9 cellular contexts compared by ENCODE assay signal in genomic region chr15:77784361-77785292, GRCh38.
DNase-seq lines count a peak whose midpoint lies in the region; ATAC-seq and TF ChIP-seq lines count a peak whose summit lies in the region.
"Had no signal": no experiment of that assay in that cellular context is flagged by ENCODE, and none has a peak within 500 bp of the region (broad histone marks: within the 10 kb centered on the region; RNA-seq: fewer than 3 reads in every experiment).

No MANE protein-coding gene starts in this region.

- peaks cover 3% of the 10 kb centered on the region for H3K9me3 Mint-ChIP-seq in activated naive CD8-positive, alpha-beta T cell treated with anti-CD3 and anti-CD28 coated beads for 36 hours

- H3K27ac ChIP-seq in neural cell (ENCODE audit: low read length): no peak overlapping the region

- H2AFZ ChIP-seq in neural cell (ENCODE audit: low read depth, low read length): no peak overlapping the region

- H3K9ac ChIP-seq in neural cell (ENCODE audit: low read length): no peak overlapping the region

- DNase-seq in SKM-1 treated with dmso at 0.1 percent for 144 hours (lab: John Stamatoyannopoulos, UW; ENCODE audit: unreplicated experiment) (peak; percentile 15), SKM-1 (lab: John Stamatoyannopoulos, UW; ENCODE audit: unreplicated experiment) (no peak), inferior parietal cortex (ENCODE audit: extremely low spot score) (no peak)
- DNase-seq in Jurkat, Clone E6-1 (ENCODE audit: low read depth, low spot score): peak; percentile 10
- peak; percentile 17 for DNase-seq in activated naive CD8-positive, alpha-beta T cell treated with anti-CD3 and anti-CD28 coated beads for 36 hours

- no peaks in the 10 kb centered on the region for H3K27me3 ChIP-seq in neural cell (ENCODE audit: insufficient read depth, low read depth, low read length)

- H3K27me3 Mint-ChIP-seq in activated naive CD8-positive, alpha-beta T cell treated with anti-CD3 and anti-CD28 coated beads for 36 hours: peaks cover 4% of the 10 kb centered on the region

- no peaks in the 10 kb centered on the region for H3F3A ChIP-seq in neural cell (ENCODE audit: insufficient read depth, low read length, poor library complexity, severe bottlenecking)

- H3K79me2 ChIP-seq in neural cell (replicated peaks; ENCODE audit: insufficient read depth, low read length): no peaks in the 10 kb centered on the region

- no peak overlapping the region for H3K27ac Mint-ChIP-seq in activated naive CD8-positive, alpha-beta T cell treated with anti-CD3 and anti-CD28 coated beads for 36 hours
- H3K27ac Mint-ChIP-seq: stimulated activated effector memory CD8-positive, alpha-beta T cell treated with anti-CD3 and anti-CD28 coated beads, Interleukin-12 subunit alpha, Interleukin-12 subunit beta, amount 100 ng/mL, for 72 hours had no signal

- H3K36me3 ChIP-seq in neural cell (ENCODE audit: insufficient read depth, low read length): peaks cover 5% of the 10 kb centered on the region

- no peak overlapping the region for H3K4me2 ChIP-seq in neural cell (ENCODE audit: low read length)

- H3K4me3 ChIP-seq in Jurkat, Clone E6-1 (ENCODE audit: low read length): no peak overlapping the region
- no peak overlapping the region for H3K4me3 ChIP-seq in neural cell (ENCODE audit: low read length)

- no peak overlapping the region for H3K4me3 Mint-ChIP-seq in activated naive CD8-positive, alpha-beta T cell treated with anti-CD3 and anti-CD28 coated beads for 36 hours
- H3K4me3 Mint-ChIP-seq: stimulated activated effector memory CD8-positive, alpha-beta T cell treated with anti-CD3 and anti-CD28 coated beads, Interleukin-12 subunit alpha, Interleukin-12 subunit beta, amount 100 ng/mL, for 72 hours had no signal

- TF ChIP-seq EP300 in neural cell (conservative IDR thresholded peaks at IDR 0.05; ENCODE audit: poor library complexity, severe bottlenecking): no peak

- H4K20me1 ChIP-seq in neural cell (ENCODE audit: insufficient read depth): no peaks in the 10 kb centered on the region

- ATAC-seq in GM21526 (IDR thresholded peaks at IDR 0.05; ENCODE audit: low FRiP score, unreplicated experiment): no peak
- ATAC-seq in GM18861 (IDR thresholded peaks at IDR 0.05; ENCODE audit: unreplicated experiment): no peak
- ATAC-seq: stimulated activated effector memory CD8-positive, alpha-beta T cell treated with anti-CD3 and anti-CD28 coated beads, Interleukin-12 subunit alpha, Interleukin-12 subunit beta, amount 100 ng/mL, for 72 hours had no signal

- peaks cover 2% of the 10 kb centered on the region for H3K9me3 ChIP-seq in neural cell (ENCODE audit: low read length)

- no peak for TF ChIP-seq RAD21 in neural cell (conservative IDR thresholded peaks at IDR 0.05)

- TF ChIP-seq CTCF in neural cell (IDR thresholded peaks at IDR 0.05; ENCODE audit: poor library complexity, severe bottlenecking): peak; percentile 17

- H3K36me3 Mint-ChIP-seq in activated naive CD8-positive, alpha-beta T cell treated with anti-CD3 and anti-CD28 coated beads for 36 hours: no peaks in the 10 kb centered on the region
- H3K36me3 Mint-ChIP-seq: stimulated activated effector memory CD8-positive, alpha-beta T cell treated with anti-CD3 and anti-CD28 coated beads, Interleukin-12 subunit alpha, Interleukin-12 subunit beta, amount 100 ng/mL, for 72 hours had no signal

- H3K9me2 ChIP-seq in neural cell (ENCODE audit: insufficient read depth, low read length): no peaks in the 10 kb centered on the region

- no peaks in the 10 kb centered on the region for H3K4me1 Mint-ChIP-seq in activated naive CD8-positive, alpha-beta T cell treated with anti-CD3 and anti-CD28 coated beads for 36 hours
- H3K4me1 Mint-ChIP-seq: stimulated activated effector memory CD8-positive, alpha-beta T cell treated with anti-CD3 and anti-CD28 coated beads, Interleukin-12 subunit alpha, Interleukin-12 subunit beta, amount 100 ng/mL, for 72 hours had no signal

TF ChIP-seq in neural cell, 6 proteins besides CTCF, POLR2A, EP300 and RAD21:
- TF ChIP-seq EZH2 (IDR thresholded peaks at IDR 0.05; ENCODE audit: borderline replicate concordance, insufficient read depth, low read length, poor library complexity, severe bottlenecking): no peak
- TF ChIP-seq TAF1 (IDR thresholded peaks at IDR 0.05; ENCODE audit: low read depth): no peak
- no peak for TF ChIP-seq SMC3 (conservative IDR thresholded peaks at IDR 0.05; ENCODE audit: poor library complexity)
- TF ChIP-seq MXI1 (conservative IDR thresholded peaks at IDR 0.05; ENCODE audit: poor library complexity, severe bottlenecking): no peak
- TF ChIP-seq POLR2AphosphoS5 (IDR thresholded peaks at IDR 0.05): no peak
- TF ChIP-seq REST (IDR thresholded peaks at IDR 0.05; ENCODE audit: borderline replicate concordance): no peak

Comparison
In these comparisons a context has a peak if more than half of its experiments do, and no peak if none do; other contexts are left out.
1. DNase-seq: peak in SKM-1 treated with dmso at 0.1 percent for 144 hours (single experiment), Jurkat, Clone E6-1 (single experiment) and activated naive CD8-positive, alpha-beta T cell treated with anti-CD3 and anti-CD28 coated beads for 36 hours (single experiment); none in SKM-1 (single experiment) and inferior parietal cortex (single experiment).